ENCODE assay signal across 1 cellular context in the genomic region with DNA sequence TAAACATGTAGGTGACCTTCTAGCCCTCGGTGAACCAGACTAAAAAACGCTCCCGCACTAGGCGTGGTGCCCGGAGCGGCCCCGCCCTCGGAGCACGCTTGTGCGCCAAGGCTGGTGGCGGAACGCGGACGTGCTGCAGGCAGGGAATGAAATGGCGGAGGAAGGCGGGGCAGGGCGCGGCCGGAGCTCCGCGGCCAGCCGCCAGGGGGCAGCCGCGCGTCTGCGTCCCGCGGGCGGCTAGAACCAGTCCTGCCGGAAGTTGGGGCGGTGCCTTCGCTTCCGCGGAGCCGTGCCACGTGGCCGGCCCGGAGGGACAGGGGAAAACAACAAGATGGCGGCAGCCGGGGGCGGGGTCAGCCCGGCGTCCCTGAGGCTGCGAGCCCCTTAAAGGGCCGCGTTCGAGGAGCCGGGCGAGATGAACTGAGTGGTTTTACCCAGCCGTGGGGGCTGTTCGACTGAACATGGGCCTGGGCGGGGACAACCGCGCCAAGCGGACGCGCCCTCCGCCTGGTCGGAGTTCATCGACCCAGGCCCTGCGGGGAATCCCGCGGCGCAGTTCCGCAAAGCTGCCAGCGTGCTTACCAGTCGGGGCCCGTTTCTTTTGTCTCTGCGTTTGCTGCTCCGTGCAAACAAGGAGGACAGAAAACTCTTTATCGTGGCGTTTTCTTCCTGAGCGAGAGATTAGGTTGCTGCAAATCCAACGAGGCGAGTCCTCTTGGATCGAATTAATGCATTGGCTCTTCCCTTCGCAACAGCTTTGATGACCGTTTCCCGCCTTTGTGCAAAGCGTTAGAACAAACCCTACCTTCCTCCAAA.
A peak's percentile ranks its signal among the peaks of the same experiment; 100 is the strongest.
TF ChIP-seq lines count a peak whose summit lies in the region.

No MANE protein-coding gene starts in this region.

TF ChIP-seq in HepG2, 621 proteins besides CTCF, POLR2A, EP300 and RAD21 (continued from another document and continues in another):
- TF ChIP-seq MAZ (IDR thresholded peaks at IDR 0.05; ENCODE audit: borderline replicate concordance, low read depth, low read length) (peak; percentile 80), MAZ (CRISPR knock-in tag; IDR thresholded peaks at IDR 0.05; ENCODE audit: low read depth) (peak; percentile 91; the same call in 1 of the 2 replicates), ZNF703 (CRISPR knock-in tag; IDR thresholded peaks at IDR 0.05; ENCODE audit: borderline replicate concordance) (no peak; the same call in 1 of the 2 replicates), KAT2B (IDR thresholded peaks at IDR 0.05; ENCODE audit: borderline replicate concordance, low read depth, low read length) (no peak), ZNF292 (CRISPR knock-in tag; IDR thresholded peaks at IDR 0.05; ENCODE audit: borderline replicate concordance, low read depth) (no peak), STAT5B (CRISPR knock-in tag; IDR thresholded peaks at IDR 0.05) (no peak), SP2 (CRISPR knock-in tag; IDR thresholded peaks at IDR 0.05) (peak; percentile 76), ARNT2 (CRISPR knock-in tag; IDR thresholded peaks at IDR 0.05; ENCODE audit: low read depth) (peak; percentile 99), TBX3 (IDR thresholded peaks at IDR 0.05; ENCODE audit: borderline replicate concordance) (no peak), NCOA2 (CRISPR knock-in tag; IDR thresholded peaks at IDR 0.05) (peak; percentile 72; the same call in 1 of the 2 replicates), ATF1 (CRISPR knock-in tag; IDR thresholded peaks at IDR 0.05) (no peak), GLI4 (CRISPR knock-in tag; IDR thresholded peaks at IDR 0.05; ENCODE audit: borderline replicate concordance) (no peak), RAD51 (IDR thresholded peaks at IDR 0.05; ENCODE audit: borderline replicate concordance) (no peak), NR2F2 (IDR thresholded peaks at IDR 0.05; ENCODE audit: borderline replicate concordance, low read depth) (no peak), HNRNPK (IDR thresholded peaks at IDR 0.05; ENCODE audit: low read depth, low read length, poor library complexity, severe bottlenecking) (peak; percentile 61), ZNF143 (CRISPR knock-in tag; IDR thresholded peaks at IDR 0.05) (peak; percentile 43; the same call in 1 of the 2 replicates), ZNF558 (CRISPR knock-in tag; IDR thresholded peaks at IDR 0.05; ENCODE audit: borderline replicate concordance) (no peak; the same call in 1 of the 2 replicates), CREM (IDR thresholded peaks at IDR 0.05) (no peak), CREM (CRISPR knock-in tag; IDR thresholded peaks at IDR 0.05) (no peak), MBD4 (IDR thresholded peaks at IDR 0.05; ENCODE audit: borderline replicate concordance, low read length) (peak; percentile 49; the same call in 1 of the 2 replicates), ZNF317 (CRISPR knock-in tag; IDR thresholded peaks at IDR 0.05) (peak; percentile 75; the same call in 1 of the 2 replicates), REXO4 (CRISPR knock-in tag; IDR thresholded peaks at IDR 0.05; ENCODE audit: borderline replicate concordance) (0 out of 2 replicates have a peak, but pooled peaks have one; percentile 13), SAP130 (CRISPR knock-in tag; IDR thresholded peaks at IDR 0.05; ENCODE audit: low read depth) (peak; percentile 95)
- TF ChIP-seq, protein P1, sequence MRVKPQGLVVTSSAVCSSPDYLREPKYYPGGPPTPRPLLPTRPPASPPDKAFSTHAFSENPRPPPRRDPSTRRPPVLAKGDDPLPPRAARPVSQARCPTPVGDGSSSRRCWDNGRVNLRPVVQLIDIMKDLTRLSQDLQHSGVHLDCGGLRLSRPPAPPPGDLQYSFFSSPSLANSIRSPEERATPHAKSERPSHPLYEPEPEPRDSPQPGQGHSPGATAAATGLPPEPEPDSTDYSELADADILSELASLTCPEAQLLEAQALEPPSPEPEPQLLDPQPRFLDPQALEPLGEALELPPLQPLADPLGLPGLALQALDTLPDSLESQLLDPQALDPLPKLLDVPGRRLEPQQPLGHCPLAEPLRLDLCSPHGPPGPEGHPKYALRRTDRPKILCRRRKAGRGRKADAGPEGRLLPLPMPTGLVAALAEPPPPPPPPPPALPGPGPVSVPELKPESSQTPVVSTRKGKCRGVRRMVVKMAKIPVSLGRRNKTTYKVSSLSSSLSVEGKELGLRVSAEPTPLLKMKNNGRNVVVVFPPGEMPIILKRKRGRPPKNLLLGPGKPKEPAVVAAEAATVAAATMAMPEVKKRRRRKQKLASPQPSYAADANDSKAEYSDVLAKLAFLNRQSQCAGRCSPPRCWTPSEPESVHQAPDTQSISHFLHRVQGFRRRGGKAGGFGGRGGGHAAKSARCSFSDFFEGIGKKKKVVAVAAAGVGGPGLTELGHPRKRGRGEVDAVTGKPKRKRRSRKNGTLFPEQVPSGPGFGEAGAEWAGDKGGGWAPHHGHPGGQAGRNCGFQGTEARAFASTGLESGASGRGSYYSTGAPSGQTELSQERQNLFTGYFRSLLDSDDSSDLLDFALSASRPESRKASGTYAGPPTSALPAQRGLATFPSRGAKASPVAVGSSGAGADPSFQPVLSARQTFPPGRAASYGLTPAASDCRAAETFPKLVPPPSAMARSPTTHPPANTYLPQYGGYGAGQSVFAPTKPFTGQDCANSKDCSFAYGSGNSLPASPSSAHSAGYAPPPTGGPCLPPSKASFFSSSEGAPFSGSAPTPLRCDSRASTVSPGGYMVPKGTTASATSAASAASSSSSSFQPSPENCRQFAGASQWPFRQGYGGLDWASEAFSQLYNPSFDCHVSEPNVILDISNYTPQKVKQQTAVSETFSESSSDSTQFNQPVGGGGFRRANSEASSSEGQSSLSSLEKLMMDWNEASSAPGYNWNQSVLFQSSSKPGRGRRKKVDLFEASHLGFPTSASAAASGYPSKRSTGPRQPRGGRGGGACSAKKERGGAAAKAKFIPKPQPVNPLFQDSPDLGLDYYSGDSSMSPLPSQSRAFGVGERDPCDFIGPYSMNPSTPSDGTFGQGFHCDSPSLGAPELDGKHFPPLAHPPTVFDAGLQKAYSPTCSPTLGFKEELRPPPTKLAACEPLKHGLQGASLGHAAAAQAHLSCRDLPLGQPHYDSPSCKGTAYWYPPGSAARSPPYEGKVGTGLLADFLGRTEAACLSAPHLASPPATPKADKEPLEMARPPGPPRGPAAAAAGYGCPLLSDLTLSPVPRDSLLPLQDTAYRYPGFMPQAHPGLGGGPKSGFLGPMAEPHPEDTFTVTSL (CRISPR knock-in tag; IDR thresholded peaks at IDR 0.05; ENCODE audit: borderline replicate concordance) = peak; percentile 70; the same call in 1 of the 2 replicates
- TF ChIP-seq, protein P2, sequence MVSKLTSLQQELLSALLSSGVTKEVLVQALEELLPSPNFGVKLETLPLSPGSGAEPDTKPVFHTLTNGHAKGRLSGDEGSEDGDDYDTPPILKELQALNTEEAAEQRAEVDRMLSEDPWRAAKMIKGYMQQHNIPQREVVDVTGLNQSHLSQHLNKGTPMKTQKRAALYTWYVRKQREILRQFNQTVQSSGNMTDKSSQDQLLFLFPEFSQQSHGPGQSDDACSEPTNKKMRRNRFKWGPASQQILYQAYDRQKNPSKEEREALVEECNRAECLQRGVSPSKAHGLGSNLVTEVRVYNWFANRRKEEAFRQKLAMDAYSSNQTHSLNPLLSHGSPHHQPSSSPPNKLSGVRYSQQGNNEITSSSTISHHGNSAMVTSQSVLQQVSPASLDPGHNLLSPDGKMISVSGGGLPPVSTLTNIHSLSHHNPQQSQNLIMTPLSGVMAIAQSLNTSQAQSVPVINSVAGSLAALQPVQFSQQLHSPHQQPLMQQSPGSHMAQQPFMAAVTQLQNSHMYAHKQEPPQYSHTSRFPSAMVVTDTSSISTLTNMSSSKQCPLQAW (CRISPR knock-in tag; IDR thresholded peaks at IDR 0.05) = peak; percentile 81
- TF ChIP-seq, protein P3, sequence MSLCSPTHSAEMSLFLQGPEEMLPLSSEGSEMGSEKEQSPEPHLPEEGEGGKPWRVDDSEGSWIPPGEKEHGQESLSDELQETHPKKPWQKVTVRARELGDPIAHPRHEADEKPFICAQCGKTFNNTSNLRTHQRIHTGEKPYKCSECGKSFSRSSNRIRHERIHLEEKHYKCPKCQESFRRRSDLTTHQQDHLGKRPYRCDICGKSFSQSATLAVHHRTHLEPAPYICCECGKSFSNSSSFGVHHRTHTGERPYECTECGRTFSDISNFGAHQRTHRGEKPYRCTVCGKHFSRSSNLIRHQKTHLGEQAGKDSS (CRISPR knock-in tag; IDR thresholded peaks at IDR 0.05; ENCODE audit: borderline replicate concordance, low read depth) = peak; percentile 97; the same call in 1 of the 2 replicates
- TF ChIP-seq, protein P4, sequence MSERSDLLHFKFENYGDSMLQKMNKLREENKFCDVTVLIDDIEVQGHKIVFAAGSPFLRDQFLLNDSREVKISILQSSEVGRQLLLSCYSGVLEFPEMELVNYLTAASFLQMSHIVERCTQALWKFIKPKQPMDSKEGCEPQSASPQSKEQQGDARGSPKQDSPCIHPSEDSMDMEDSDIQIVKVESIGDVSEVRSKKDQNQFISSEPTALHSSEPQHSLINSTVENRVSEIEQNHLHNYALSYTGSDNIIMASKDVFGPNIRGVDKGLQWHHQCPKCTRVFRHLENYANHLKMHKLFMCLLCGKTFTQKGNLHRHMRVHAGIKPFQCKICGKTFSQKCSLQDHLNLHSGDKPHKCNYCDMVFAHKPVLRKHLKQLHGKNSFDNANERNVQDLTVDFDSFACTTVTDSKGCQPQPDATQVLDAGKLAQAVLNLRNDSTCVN (CRISPR knock-in tag; IDR thresholded peaks at IDR 0.05; ENCODE audit: borderline replicate concordance) = no peak; the same call in 1 of the 2 replicates
- TF ChIP-seq, protein P5, sequence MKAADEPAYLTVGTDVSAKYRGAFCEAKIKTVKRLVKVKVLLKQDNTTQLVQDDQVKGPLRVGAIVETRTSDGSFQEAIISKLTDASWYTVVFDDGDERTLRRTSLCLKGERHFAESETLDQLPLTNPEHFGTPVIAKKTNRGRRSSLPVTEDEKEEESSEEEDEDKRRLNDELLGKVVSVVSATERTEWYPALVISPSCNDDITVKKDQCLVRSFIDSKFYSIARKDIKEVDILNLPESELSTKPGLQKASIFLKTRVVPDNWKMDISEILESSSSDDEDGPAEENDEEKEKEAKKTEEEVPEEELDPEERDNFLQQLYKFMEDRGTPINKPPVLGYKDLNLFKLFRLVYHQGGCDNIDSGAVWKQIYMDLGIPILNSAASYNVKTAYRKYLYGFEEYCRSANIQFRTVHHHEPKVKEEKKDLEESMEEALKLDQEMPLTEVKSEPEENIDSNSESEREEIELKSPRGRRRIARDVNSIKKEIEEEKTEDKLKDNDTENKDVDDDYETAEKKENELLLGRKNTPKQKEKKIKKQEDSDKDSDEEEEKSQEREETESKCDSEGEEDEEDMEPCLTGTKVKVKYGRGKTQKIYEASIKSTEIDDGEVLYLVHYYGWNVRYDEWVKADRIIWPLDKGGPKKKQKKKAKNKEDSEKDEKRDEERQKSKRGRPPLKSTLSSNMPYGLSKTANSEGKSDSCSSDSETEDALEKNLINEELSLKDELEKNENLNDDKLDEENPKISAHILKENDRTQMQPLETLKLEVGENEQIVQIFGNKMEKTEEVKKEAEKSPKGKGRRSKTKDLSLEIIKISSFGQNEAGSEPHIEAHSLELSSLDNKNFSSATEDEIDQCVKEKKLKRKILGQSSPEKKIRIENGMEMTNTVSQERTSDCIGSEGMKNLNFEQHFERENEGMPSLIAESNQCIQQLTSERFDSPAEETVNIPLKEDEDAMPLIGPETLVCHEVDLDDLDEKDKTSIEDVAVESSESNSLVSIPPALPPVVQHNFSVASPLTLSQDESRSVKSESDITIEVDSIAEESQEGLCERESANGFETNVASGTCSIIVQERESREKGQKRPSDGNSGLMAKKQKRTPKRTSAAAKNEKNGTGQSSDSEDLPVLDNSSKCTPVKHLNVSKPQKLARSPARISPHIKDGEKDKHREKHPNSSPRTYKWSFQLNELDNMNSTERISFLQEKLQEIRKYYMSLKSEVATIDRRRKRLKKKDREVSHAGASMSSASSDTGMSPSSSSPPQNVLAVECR (CRISPR knock-in tag; IDR thresholded peaks at IDR 0.05; ENCODE audit: borderline replicate concordance) = peak; percentile 98
- TF ChIP-seq, protein P6, sequence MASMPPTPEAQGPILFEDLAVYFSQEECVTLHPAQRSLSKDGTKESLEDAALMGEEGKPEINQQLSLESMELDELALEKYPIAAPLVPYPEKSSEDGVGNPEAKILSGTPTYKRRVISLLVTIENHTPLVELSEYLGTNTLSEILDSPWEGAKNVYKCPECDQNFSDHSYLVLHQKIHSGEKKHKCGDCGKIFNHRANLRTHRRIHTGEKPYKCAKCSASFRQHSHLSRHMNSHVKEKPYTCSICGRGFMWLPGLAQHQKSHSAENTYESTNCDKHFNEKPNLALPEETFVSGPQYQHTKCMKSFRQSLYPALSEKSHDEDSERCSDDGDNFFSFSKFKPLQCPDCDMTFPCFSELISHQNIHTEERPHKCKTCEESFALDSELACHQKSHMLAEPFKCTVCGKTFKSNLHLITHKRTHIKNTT (CRISPR knock-in tag; IDR thresholded peaks at IDR 0.05) = no peak
- TF ChIP-seq, protein P7, sequence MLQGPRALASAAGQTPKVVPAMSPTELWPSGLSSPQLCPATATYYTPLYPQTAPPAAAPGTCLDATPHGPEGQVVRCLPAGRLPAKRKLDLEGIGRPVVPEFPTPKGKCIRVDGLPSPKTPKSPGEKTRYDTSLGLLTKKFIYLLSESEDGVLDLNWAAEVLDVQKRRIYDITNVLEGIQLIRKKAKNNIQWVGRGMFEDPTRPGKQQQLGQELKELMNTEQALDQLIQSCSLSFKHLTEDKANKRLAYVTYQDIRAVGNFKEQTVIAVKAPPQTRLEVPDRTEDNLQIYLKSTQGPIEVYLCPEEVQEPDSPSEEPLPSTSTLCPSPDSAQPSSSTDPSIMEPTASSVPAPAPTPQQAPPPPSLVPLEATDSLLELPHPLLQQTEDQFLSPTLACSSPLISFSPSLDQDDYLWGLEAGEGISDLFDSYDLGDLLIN (CRISPR knock-in tag; IDR thresholded peaks at IDR 0.05; ENCODE audit: borderline replicate concordance) = peak; percentile 86; the same call in 1 of the 2 replicates
- TF ChIP-seq, protein P8, sequence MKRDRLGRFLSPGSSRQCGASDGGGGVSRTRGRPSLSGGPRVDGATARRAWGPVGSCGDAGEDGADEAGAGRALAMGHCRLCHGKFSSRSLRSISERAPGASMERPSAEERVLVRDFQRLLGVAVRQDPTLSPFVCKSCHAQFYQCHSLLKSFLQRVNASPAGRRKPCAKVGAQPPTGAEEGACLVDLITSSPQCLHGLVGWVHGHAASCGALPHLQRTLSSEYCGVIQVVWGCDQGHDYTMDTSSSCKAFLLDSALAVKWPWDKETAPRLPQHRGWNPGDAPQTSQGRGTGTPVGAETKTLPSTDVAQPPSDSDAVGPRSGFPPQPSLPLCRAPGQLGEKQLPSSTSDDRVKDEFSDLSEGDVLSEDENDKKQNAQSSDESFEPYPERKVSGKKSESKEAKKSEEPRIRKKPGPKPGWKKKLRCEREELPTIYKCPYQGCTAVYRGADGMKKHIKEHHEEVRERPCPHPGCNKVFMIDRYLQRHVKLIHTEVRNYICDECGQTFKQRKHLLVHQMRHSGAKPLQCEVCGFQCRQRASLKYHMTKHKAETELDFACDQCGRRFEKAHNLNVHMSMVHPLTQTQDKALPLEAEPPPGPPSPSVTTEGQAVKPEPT (CRISPR knock-in tag; IDR thresholded peaks at IDR 0.05; ENCODE audit: low read depth) = peak; percentile 76
